ENCODE assay signal across 1 cellular context in the genomic region with DNA sequence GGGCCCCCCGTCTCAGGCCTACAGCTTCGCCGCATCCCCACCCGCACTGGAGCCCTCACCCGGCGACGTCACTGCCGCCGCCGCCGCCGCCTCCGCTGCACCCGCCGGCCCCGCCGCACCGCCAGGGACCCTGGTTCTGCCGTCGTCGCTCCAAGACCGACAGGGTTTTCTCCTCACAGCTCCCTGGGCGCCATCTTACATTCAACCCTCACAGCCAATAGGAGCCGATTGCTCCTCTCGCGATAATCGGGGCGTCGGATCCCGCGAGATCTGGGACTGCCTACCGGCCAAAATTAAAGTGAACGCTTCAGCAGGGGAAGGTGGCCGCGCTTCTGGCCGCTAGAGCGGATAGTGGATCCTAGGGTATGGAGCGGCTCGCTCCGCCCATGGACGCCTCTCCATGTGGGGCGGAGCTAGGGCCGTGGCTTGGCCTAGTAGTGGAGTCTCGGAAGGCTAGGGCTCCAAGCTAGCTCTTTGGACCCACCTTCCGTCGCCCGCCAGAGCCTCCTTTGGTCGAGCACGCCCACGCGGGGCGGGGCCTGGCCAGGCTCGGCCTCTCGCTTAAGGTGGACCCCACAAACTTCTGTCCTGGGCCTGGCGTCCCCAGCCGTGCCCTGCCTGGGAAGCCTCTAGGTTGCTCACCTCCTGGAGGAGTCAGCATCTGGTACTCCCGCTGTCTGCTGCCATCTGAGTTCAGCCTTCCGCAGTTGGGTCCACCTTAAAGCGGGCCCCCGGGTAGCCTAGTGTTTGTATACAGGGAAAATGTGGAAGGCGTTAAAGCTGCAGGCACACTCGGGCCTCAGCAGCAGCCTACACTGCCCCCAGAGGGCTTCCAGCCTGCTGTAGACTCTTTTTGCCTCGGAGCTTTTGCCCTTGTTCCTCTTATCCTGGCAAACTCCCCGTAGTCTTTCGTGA.
TF ChIP-seq lines count a peak whose summit lies in the region.

A gene with protein sequence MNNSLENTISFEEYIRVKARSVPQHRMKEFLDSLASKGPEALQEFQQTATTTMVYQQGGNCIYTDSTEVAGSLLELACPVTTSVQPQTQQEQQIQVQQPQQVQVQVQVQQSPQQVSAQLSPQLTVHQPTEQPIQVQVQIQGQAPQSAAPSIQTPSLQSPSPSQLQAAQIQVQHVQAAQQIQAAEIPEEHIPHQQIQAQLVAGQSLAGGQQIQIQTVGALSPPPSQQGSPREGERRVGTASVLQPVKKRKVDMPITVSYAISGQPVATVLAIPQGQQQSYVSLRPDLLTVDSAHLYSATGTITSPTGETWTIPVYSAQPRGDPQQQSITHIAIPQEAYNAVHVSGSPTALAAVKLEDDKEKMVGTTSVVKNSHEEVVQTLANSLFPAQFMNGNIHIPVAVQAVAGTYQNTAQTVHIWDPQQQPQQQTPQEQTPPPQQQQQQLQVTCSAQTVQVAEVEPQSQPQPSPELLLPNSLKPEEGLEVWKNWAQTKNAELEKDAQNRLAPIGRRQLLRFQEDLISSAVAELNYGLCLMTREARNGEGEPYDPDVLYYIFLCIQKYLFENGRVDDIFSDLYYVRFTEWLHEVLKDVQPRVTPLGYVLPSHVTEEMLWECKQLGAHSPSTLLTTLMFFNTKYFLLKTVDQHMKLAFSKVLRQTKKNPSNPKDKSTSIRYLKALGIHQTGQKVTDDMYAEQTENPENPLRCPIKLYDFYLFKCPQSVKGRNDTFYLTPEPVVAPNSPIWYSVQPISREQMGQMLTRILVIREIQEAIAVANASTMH (minus strand): TSS at position 219 of the 915 bp plus-strand sequence. CDS start 17,054 bp downstream, outside the sequence.

TF ChIP-seq in HEK293, 187 proteins besides CTCF, POLR2A, EP300 and RAD21 (continued from another document and continues in another):
- TF ChIP-seq ZNF280D (tag by site-specific recombination; IDR thresholded peaks at IDR 0.05) (no peak), ZNF324 (tag by site-specific recombination; IDR thresholded peaks at IDR 0.05) (no peak), PRDM4 (tag by site-specific recombination; IDR thresholded peaks at IDR 0.05) (no peak), SP7 (tag by site-specific recombination; IDR thresholded peaks at IDR 0.05) (peak; percentile 56), SALL2 (tag by site-specific recombination; IDR thresholded peaks at IDR 0.05; ENCODE audit: borderline replicate concordance) (no peak), ZNF624 (tag by site-specific recombination; IDR thresholded peaks at IDR 0.05) (no peak), ZNF214 (tag by site-specific recombination; IDR thresholded peaks at IDR 0.05; ENCODE audit: borderline replicate concordance) (no peak), ZNF19 (tag by site-specific recombination; IDR thresholded peaks at IDR 0.05; ENCODE audit: low read depth) (no peak), ZNF292 (tag by site-specific recombination; IDR thresholded peaks at IDR 0.05; ENCODE audit: borderline replicate concordance, low read depth) (no peak), ZNF768 (tag by site-specific recombination; IDR thresholded peaks at IDR 0.05) (no peak), ZNF785 (tag by site-specific recombination; IDR thresholded peaks at IDR 0.05) (no peak), ZNF426 (tag by site-specific recombination; IDR thresholded peaks at IDR 0.05) (no peak), ZNF2 (tag by site-specific recombination; IDR thresholded peaks at IDR 0.05) (no peak), ZNF335 (tag by site-specific recombination; conservative IDR thresholded peaks at IDR 0.05) (peak; percentile 75), RBAK (tag by site-specific recombination; IDR thresholded peaks at IDR 0.05) (no peak), ZNF529 (tag by site-specific recombination; IDR thresholded peaks at IDR 0.05; ENCODE audit: insufficient replicate concordance) (no peak), ZNF10 (tag by site-specific recombination; IDR thresholded peaks at IDR 0.05) (peak; percentile 87), ZNF707 (tag by site-specific recombination; IDR thresholded peaks at IDR 0.05) (no peak), ZNF555 (tag by site-specific recombination; conservative IDR thresholded peaks at IDR 0.05) (no peak), ZNF670 (tag by site-specific recombination; IDR thresholded peaks at IDR 0.05; ENCODE audit: low read depth) (no peak), ZNF202 (tag by site-specific recombination; IDR thresholded peaks at IDR 0.05; ENCODE audit: borderline replicate concordance) (no peak), ZNF843 (tag by site-specific recombination; IDR thresholded peaks at IDR 0.05) (no peak), ZSCAN18 (tag by site-specific recombination; IDR thresholded peaks at IDR 0.05) (0 out of 2 replicates have a peak, but pooled peaks have one; percentile 16), SP3 (tag by site-specific recombination; IDR thresholded peaks at IDR 0.05) (peak; percentile 89), ZBTB21 (tag by site-specific recombination; IDR thresholded peaks at IDR 0.05) (no peak), ZFP41 (tag by site-specific recombination; IDR thresholded peaks at IDR 0.05; ENCODE audit: borderline replicate concordance) (no peak), ZNF157 (tag by site-specific recombination; IDR thresholded peaks at IDR 0.05) (no peak), ZNF211 (tag by site-specific recombination; IDR thresholded peaks at IDR 0.05; ENCODE audit: low read depth) (no peak), ZNF311 (tag by site-specific recombination; IDR thresholded peaks at IDR 0.05; ENCODE audit: borderline replicate concordance) (no peak), ZNF114 (tag by site-specific recombination; IDR thresholded peaks at IDR 0.05) (no peak), HOXA7 (CRISPR knock-in tag; IDR thresholded peaks at IDR 0.05; ENCODE audit: borderline replicate concordance) (no peak), REST (tag by site-specific recombination; IDR thresholded peaks at IDR 0.05) (no peak), ZNF416 (tag by site-specific recombination; IDR thresholded peaks at IDR 0.05) (no peak)
- TF ChIP-seq, protein P1, sequence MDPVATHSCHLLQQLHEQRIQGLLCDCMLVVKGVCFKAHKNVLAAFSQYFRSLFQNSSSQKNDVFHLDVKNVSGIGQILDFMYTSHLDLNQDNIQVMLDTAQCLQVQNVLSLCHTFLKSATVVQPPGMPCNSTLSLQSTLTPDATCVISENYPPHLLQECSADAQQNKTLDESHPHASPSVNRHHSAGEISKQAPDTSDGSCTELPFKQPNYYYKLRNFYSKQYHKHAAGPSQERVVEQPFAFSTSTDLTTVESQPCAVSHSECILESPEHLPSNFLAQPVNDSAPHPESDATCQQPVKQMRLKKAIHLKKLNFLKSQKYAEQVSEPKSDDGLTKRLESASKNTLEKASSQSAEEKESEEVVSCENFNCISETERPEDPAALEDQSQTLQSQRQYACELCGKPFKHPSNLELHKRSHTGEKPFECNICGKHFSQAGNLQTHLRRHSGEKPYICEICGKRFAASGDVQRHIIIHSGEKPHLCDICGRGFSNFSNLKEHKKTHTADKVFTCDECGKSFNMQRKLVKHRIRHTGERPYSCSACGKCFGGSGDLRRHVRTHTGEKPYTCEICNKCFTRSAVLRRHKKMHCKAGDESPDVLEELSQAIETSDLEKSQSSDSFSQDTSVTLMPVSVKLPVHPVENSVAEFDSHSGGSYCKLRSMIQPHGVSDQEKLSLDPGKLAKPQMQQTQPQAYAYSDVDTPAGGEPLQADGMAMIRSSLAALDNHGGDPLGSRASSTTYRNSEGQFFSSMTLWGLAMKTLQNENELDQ (tag by site-specific recombination; IDR thresholded peaks at IDR 0.05; ENCODE audit: low read depth) = no peak
- TF ChIP-seq, protein P2, sequence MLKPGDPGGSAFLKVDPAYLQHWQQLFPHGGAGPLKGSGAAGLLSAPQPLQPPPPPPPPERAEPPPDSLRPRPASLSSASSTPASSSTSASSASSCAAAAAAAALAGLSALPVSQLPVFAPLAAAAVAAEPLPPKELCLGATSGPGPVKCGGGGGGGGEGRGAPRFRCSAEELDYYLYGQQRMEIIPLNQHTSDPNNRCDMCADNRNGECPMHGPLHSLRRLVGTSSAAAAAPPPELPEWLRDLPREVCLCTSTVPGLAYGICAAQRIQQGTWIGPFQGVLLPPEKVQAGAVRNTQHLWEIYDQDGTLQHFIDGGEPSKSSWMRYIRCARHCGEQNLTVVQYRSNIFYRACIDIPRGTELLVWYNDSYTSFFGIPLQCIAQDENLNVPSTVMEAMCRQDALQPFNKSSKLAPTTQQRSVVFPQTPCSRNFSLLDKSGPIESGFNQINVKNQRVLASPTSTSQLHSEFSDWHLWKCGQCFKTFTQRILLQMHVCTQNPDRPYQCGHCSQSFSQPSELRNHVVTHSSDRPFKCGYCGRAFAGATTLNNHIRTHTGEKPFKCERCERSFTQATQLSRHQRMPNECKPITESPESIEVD (tag by site-specific recombination; IDR thresholded peaks at IDR 0.05) = no peak
- TF ChIP-seq, protein P3, sequence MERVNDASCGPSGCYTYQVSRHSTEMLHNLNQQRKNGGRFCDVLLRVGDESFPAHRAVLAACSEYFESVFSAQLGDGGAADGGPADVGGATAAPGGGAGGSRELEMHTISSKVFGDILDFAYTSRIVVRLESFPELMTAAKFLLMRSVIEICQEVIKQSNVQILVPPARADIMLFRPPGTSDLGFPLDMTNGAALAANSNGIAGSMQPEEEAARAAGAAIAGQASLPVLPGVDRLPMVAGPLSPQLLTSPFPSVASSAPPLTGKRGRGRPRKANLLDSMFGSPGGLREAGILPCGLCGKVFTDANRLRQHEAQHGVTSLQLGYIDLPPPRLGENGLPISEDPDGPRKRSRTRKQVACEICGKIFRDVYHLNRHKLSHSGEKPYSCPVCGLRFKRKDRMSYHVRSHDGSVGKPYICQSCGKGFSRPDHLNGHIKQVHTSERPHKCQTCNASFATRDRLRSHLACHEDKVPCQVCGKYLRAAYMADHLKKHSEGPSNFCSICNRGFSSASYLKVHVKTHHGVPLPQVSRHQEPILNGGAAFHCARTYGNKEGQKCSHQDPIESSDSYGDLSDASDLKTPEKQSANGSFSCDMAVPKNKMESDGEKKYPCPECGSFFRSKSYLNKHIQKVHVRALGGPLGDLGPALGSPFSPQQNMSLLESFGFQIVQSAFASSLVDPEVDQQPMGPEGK (tag by site-specific recombination; IDR thresholded peaks at IDR 0.05) = peak; percentile 64
